In genomic region chr15:95829062-95829461, GRCh38 we compare ENCODE assay signal across 18 cellular contexts.
DNase-seq lines count a peak whose midpoint lies in the region; ATAC-seq, FAIRE-seq and TF ChIP-seq lines count a peak whose summit lies in the region.
"Had no signal": no experiment of that assay in that cellular context is flagged by ENCODE, and none has a peak within 500 bp of the region (broad histone marks: within the 10 kb centered on the region; RNA-seq: fewer than 3 reads in every experiment).

No MANE protein-coding gene starts in this region.

- H3K27ac ChIP-seq in GM23338 (ENCODE audit: low read depth), result no peak overlapping the region
- H3K27ac ChIP-seq in GM12878 (ENCODE audit: control insufficient read depth, insufficient read depth), result no peak overlapping the region
- H3K27ac ChIP-seq in neural progenitor cell, result no peak overlapping the region
- no peak overlapping the region for H3K27ac ChIP-seq in left ventricle myocardium inferior (replicated peaks)

- H3F3A ChIP-seq in GM23338 (replicated peaks; ENCODE audit: low read depth) (no peaks in the 10 kb centered on the region), Loucy (ENCODE audit: low read depth) (no peaks in the 10 kb centered on the region), neural progenitor cell (ENCODE audit: low read depth) (peaks cover 12% of the 10 kb centered on the region)

- 0 out of 2 replicates have a peak, but pooled peaks cover 3% of the 10 kb centered on the region for H3K9me2 ChIP-seq in GM23338 (ENCODE audit: insufficient read depth)
- no peaks in the 10 kb centered on the region for H3K9me2 ChIP-seq in Loucy (replicated peaks; ENCODE audit: low read depth, low read length)

- DNase-seq in GM23338 (ENCODE audit: low spot score) (peak; percentile 5), GM12878 (ENCODE audit: low read depth, low spot score) (no peak), neural progenitor cell (ENCODE audit: low spot score) (peak; percentile 10), left ventricle myocardium inferior (no peak), GM12892 (ENCODE audit: insufficient read length) (no peak)
- DNase-seq: CD4-positive, CD25-positive, alpha-beta regulatory T cell; H7; MV-4-11; NCI-H1417 treated with DMSO at 0.1 percent for 48 hours; NCI-H1930; NCI-H510A treated with DMSO at 0.1 percent for 48 hours; NK-92 treated with Interleukin-12 subunit alpha and Interleukin-12 subunit beta, amount 100 ng/mL, for 24 hours; RPMI8226; SIG-M5 had no signal

- CTCF ChIA-PET in GM12878 (lab: Yijun Ruan, JAX), result interaction anchor here (0.7 to 2.0 kb wide), 13 partner anchors 10 to 1417 kb away, joined by 3 to 13 read pairs (median 3); no protein-coding TSS in a partner anchor

- H2AFZ ChIP-seq in GM23338, result no peak overlapping the region; the same call in 1 of the 2 replicates
- H2AFZ ChIP-seq in Loucy (ENCODE audit: low read length), result no peak overlapping the region
- no peak overlapping the region for H2AFZ ChIP-seq in GM12878 (ENCODE audit: control insufficient read depth, low read depth, low read length)
- no peak overlapping the region for H2AFZ ChIP-seq in neural progenitor cell (replicated peaks)

- H3K27ac Mint-ChIP-seq in GM23338 (no peak overlapping the region), neural progenitor cell (no peak overlapping the region)
- H3K27ac Mint-ChIP-seq: B cell; CD4-positive, CD25-positive, alpha-beta regulatory T cell; IgD-negative memory B cell had no signal

- no peak for TF ChIP-seq EP300 in GM12878 (IDR thresholded peaks at IDR 0.05; ENCODE audit: borderline replicate concordance in 1 of 2, control insufficient read depth in 1 of 2, low read depth in 2 of 2, low read length in 2 of 2)

- H3K4me1 Mint-ChIP-seq in GM23338, result peaks cover 22% of the 10 kb centered on the region
- peaks cover 48% of the 10 kb centered on the region for H3K4me1 Mint-ChIP-seq in neural progenitor cell
- H3K4me1 Mint-ChIP-seq: B cell, IgD-negative memory B cell had no signal

- POLR2A ChIA-PET in GM12878 (lab: Charles Lee), result interaction anchor here (0.8 kb wide), 1 partner anchor 26 kb away, joined by 4 read pairs; no protein-coding TSS in a partner anchor

- H3K27me3 Mint-ChIP-seq in GM23338 (ENCODE audit: insufficient read depth, low read depth, poor library complexity) (peaks cover 3% of the 10 kb centered on the region), neural progenitor cell (ENCODE audit: insufficient read depth, low read depth) (peaks cover 4% of the 10 kb centered on the region)
- H3K27me3 Mint-ChIP-seq: B cell; CD4-positive, CD25-positive, alpha-beta regulatory T cell; IgD-negative memory B cell had no signal

- H3K4me3 Mint-ChIP-seq in GM23338 (no peak overlapping the region), neural progenitor cell (no peak overlapping the region)
- H3K4me3 Mint-ChIP-seq: B cell; CD4-positive, CD25-positive, alpha-beta regulatory T cell; IgD-negative memory B cell had no signal

- RAD21 ChIA-PET in GM12878 (lab: Charles Lee; ENCODE audit: unreplicated experiment), result interaction anchor here (0.7 to 2.6 kb wide), 7 partner anchors 9 to 514 kb away, joined by 3 to 13 read pairs (median 4); no protein-coding TSS in a partner anchor

- H3K36me3 Mint-ChIP-seq in GM23338 (ENCODE audit: low read depth) (peaks cover 4% of the 10 kb centered on the region; the same call in 2 of the 3 replicates), neural progenitor cell (peaks cover 2% of the 10 kb centered on the region)
- H3K36me3 Mint-ChIP-seq: CD4-positive, CD25-positive, alpha-beta regulatory T cell; IgD-negative memory B cell had no signal

- H3K27me3 ChIP-seq in GM23338 (ENCODE audit: insufficient read depth) (no peaks in the 10 kb centered on the region), Loucy (ENCODE audit: insufficient read depth, low read length, poor library complexity, severe bottlenecking) (no peaks in the 10 kb centered on the region), GM12878 (replicated peaks in 1 of 2; ENCODE audit: control insufficient read depth in 2 of 2, insufficient read depth in 2 of 2, low read length in 1 of 2) (no peaks in the 10 kb centered on the region), neural progenitor cell (no peaks in the 10 kb centered on the region), left ventricle myocardium inferior (ENCODE audit: low read depth) (no peaks in the 10 kb centered on the region)

- in situ Hi-C loops in GM12878 (cut with MboI), result no loop called here

- intact Hi-C loops in GM12878 (cut with micrococcal nuclease; ENCODE audit: unreplicated experiment) (loop anchor here (5.0 kb wide), 1 partner anchor 572 kb away; no protein-coding TSS in a partner anchor), left ventricle myocardium inferior (cut with micrococcal nuclease) (no loop called here)

- H3K4me3 ChIP-seq in GM23338 (no peak overlapping the region), Loucy (ENCODE audit: low read length, poor library complexity, severe bottlenecking) (no peak overlapping the region), GM12878 (no peak overlapping the region), neural progenitor cell (no peak overlapping the region), left ventricle myocardium inferior (no peak overlapping the region)

- no TSS peak for BruUV-seq in GM12878 (replicated peaks; lab: Mats Ljungman, UMichigan)

- H3K36me3 ChIP-seq in GM23338 (ENCODE audit: insufficient read depth) (no peaks in the 10 kb centered on the region), Loucy (ENCODE audit: insufficient read depth, low read length) (no peaks in the 10 kb centered on the region), GM12878 (ENCODE audit: control insufficient read depth in 2 of 2, insufficient read depth in 2 of 2, low read length in 1 of 2) (no peaks in the 10 kb centered on the region), neural progenitor cell (no peaks in the 10 kb centered on the region), left ventricle myocardium inferior (no peaks in the 10 kb centered on the region)

- no peaks in the 10 kb centered on the region for H4K20me1 ChIP-seq in GM23338 (replicated peaks; ENCODE audit: insufficient read depth)
- H4K20me1 ChIP-seq in Loucy (ENCODE audit: insufficient read depth, low read length, poor library complexity, severe bottlenecking), result no peaks in the 10 kb centered on the region
- no peaks in the 10 kb centered on the region for H4K20me1 ChIP-seq in GM12878 (ENCODE audit: control insufficient read depth, insufficient read depth)
- no peaks in the 10 kb centered on the region for H4K20me1 ChIP-seq in neural progenitor cell (ENCODE audit: low read depth)

- H3K9ac ChIP-seq in Loucy (ENCODE audit: low read depth, low read length, poor library complexity, severe bottlenecking) (no peak overlapping the region), GM12878 (ENCODE audit: control insufficient read depth, insufficient read depth, low read length) (no peak overlapping the region), neural progenitor cell (no peak overlapping the region)

- H3K4me2 ChIP-seq in GM23338, result no peak overlapping the region
- no peak overlapping the region for H3K4me2 ChIP-seq in Loucy (ENCODE audit: low read depth, low read length, poor library complexity, severe bottlenecking)
- H3K4me2 ChIP-seq in GM12878 (ENCODE audit: control insufficient read depth, insufficient read depth), result no peak overlapping the region
- H3K4me2 ChIP-seq in neural progenitor cell, result peak overlapping the region; percentile 46

- H3K4me1 ChIP-seq in GM23338 (ENCODE audit: insufficient read depth), result peaks cover 28% of the 10 kb centered on the region
- H3K4me1 ChIP-seq in Loucy (ENCODE audit: insufficient read depth, low read length, poor library complexity, severe bottlenecking), result peaks cover 5% of the 10 kb centered on the region
- no peaks in the 10 kb centered on the region for H3K4me1 ChIP-seq in GM12878 (ENCODE audit: control insufficient read depth, insufficient read depth, low read length)
- peaks cover 32% of the 10 kb centered on the region for H3K4me1 ChIP-seq in neural progenitor cell
- H3K4me1 ChIP-seq in left ventricle myocardium inferior, result peaks cover 11% of the 10 kb centered on the region

- FAIRE-seq in GM12878 (lab: Jason Lieb, UNC), result no peak
- FAIRE-seq in GM12892 (lab: Jason Lieb, UNC), result no peak

- ATAC-seq in GM23338 (no peak), GM12878 (no peak), GM21390 (IDR thresholded peaks at IDR 0.05; ENCODE audit: unreplicated experiment) (no peak)

- SMC1A ChIA-PET in GM12878 (lab: Charles Lee; ENCODE audit: uncharacterized antibody, unreplicated experiment), result interaction anchor here (0.6 to 2.6 kb wide), 21 partner anchors 8 to 1416 kb away, joined by 3 to 9 read pairs (median 4); no protein-coding TSS in a partner anchor

- TF ChIP-seq POLR2A in GM12878 (IDR thresholded peaks at IDR 0.05; ENCODE audit: low read depth, low read length), result no peak
- no peak for TF ChIP-seq POLR2A in GM12892 (IDR thresholded peaks at IDR 0.05; ENCODE audit: low read depth, low read length)

- TF ChIP-seq RAD21 in GM12878 (IDR thresholded peaks at IDR 0.05; ENCODE audit: insufficient read depth, low read depth, low read length), result peak; percentile 25; the same call in 1 of the 2 replicates

- H3K9me3 ChIP-seq in Loucy (ENCODE audit: insufficient read depth, low read depth, low read length) (no peaks in the 10 kb centered on the region), GM12878 (replicated peaks; ENCODE audit: control insufficient read depth, insufficient read depth, low read length) (no peaks in the 10 kb centered on the region; the same call in 1 of the 3 replicates), neural progenitor cell (ENCODE audit: low read depth) (no peaks in the 10 kb centered on the region), left ventricle myocardium inferior (replicated peaks) (no peaks in the 10 kb centered on the region)

- 25% methylated on average over 5 of the region's 5 CpGs for WGBS in GM12878 (ENCODE audit: insufficient coverage, insufficient replicate concordance, low lambda C conversion rate, missing lambda C conversion rate)

- peak in 1 of 2 experiments; percentile 45; a peak in 2 of 4 replicates for TF ChIP-seq CTCF in GM23338 (conservative IDR thresholded peaks at IDR 0.05; ENCODE audit: low read depth in 2 of 2)
- peak; percentile 57 for TF ChIP-seq CTCF in Loucy (conservative IDR thresholded peaks at IDR 0.05; ENCODE audit: low read length)
- peak in 1 of 3 experiments; percentile 19; a peak in 1 of 6 replicates for TF ChIP-seq CTCF in GM12878 (IDR thresholded peaks at IDR 0.05 in 2 of 3, conservative IDR thresholded peaks at IDR 0.05 in 1 of 3; ENCODE audit: control insufficient read depth in 2 of 3, extremely low read depth in 1 of 3, insufficient read depth in 1 of 3, low read depth in 3 of 3, low read length in 3 of 3)
- TF ChIP-seq CTCF in neural progenitor cell (IDR thresholded peaks at IDR 0.05), result no peak
- TF ChIP-seq CTCF in left ventricle myocardium inferior (IDR thresholded peaks at IDR 0.05; ENCODE audit: borderline replicate concordance), result no peak

- H3K9me3 Mint-ChIP-seq in GM23338 (peaks cover 10% of the 10 kb centered on the region; the same call in 2 of the 3 replicates), neural progenitor cell (peaks cover 5% of the 10 kb centered on the region)

- H3K79me2 ChIP-seq in GM23338 (replicated peaks; ENCODE audit: insufficient read depth) (no peaks in the 10 kb centered on the region), Loucy (ENCODE audit: insufficient read depth, low read length) (no peaks in the 10 kb centered on the region), GM12878 (ENCODE audit: control insufficient read depth, insufficient read depth, low read length) (no peaks in the 10 kb centered on the region), neural progenitor cell (ENCODE audit: low read depth) (no peaks in the 10 kb centered on the region)

Comparison
In these comparisons a context has a peak if more than half of its experiments do, and no peak if none do; other contexts are left out.
1. DNase-seq: peak in GM23338 (single experiment) and neural progenitor cell (single experiment); none in GM12878 (single experiment), left ventricle myocardium inferior (single experiment) and GM12892 (single experiment).